Comparison of ENCODE assay signal across 1 cellular context in genomic region chr17:82518826-82519810, GRCh38.
TF ChIP-seq lines count a peak whose summit lies in the region.

FOXK2 (plus strand) TSS chr17:82519732; CDS start chr17:82519889, 157 bp downstream.

TF ChIP-seq in HepG2, 621 proteins besides CTCF, POLR2A, EP300 and RAD21 (continued from another document and continues in another):
- TF ChIP-seq ZNF362 (CRISPR knock-in tag; IDR thresholded peaks at IDR 0.05; ENCODE audit: borderline replicate concordance) (no peak), DBP (CRISPR knock-in tag; IDR thresholded peaks at IDR 0.05; ENCODE audit: not compliant biosample characterization) (peak; percentile 67), DNMT1 (CRISPR knock-in tag; IDR thresholded peaks at IDR 0.05) (no peak), MAFG (CRISPR knock-in tag; IDR thresholded peaks at IDR 0.05) (no peak), ZNF501 (CRISPR knock-in tag; IDR thresholded peaks at IDR 0.05) (peak; percentile 57), PCBP2 (optimal IDR thresholded peaks at IDR 0.05; ENCODE audit: low read depth, low read length, poor library complexity, severe bottlenecking) (no peak), BCL6 (CRISPR knock-in tag; IDR thresholded peaks at IDR 0.05) (no peak), ETS1 (CRISPR knock-in tag; IDR thresholded peaks at IDR 0.05) (no peak), MTF2 (CRISPR knock-in tag; IDR thresholded peaks at IDR 0.05; ENCODE audit: borderline replicate concordance) (no peak), E2F1 (CRISPR knock-in tag; IDR thresholded peaks at IDR 0.05) (peak; percentile 56; the same call in 1 of the 2 replicates), FOSL1 (CRISPR knock-in tag; IDR thresholded peaks at IDR 0.05; ENCODE audit: borderline replicate concordance) (no peak), ZNF562 (CRISPR knock-in tag; IDR thresholded peaks at IDR 0.05; ENCODE audit: borderline replicate concordance) (no peak), CENPX (CRISPR knock-in tag; IDR thresholded peaks at IDR 0.05) (no peak), TCF7L2 (IDR thresholded peaks at IDR 0.05; ENCODE audit: low read depth, low read length) (no peak), ZNF75D (CRISPR knock-in tag; IDR thresholded peaks at IDR 0.05; ENCODE audit: borderline replicate concordance) (no peak), ZBTB8A (CRISPR knock-in tag; IDR thresholded peaks at IDR 0.05; ENCODE audit: borderline replicate concordance, low read depth) (no peak), CEBPB (IDR thresholded peaks at IDR 0.05; ENCODE audit: borderline replicate concordance, low read depth, low read length) (no peak), TARDBP (CRISPR knock-in tag; IDR thresholded peaks at IDR 0.05) (no peak), ELF1 (CRISPR knock-in tag; IDR thresholded peaks at IDR 0.05) (no peak), PAX8 (CRISPR knock-in tag; IDR thresholded peaks at IDR 0.05; ENCODE audit: borderline replicate concordance) (0 out of 2 replicates have a peak, but pooled peaks have one; percentile 88), ESRRA (CRISPR knock-in tag; IDR thresholded peaks at IDR 0.05; ENCODE audit: low read depth) (peak; percentile 93), LCORL (IDR thresholded peaks at IDR 0.05) (no peak), LCORL (CRISPR knock-in tag; IDR thresholded peaks at IDR 0.05) (peak; percentile 14; the same call in 1 of the 2 replicates), ZNF468 (CRISPR knock-in tag; IDR thresholded peaks at IDR 0.05) (0 out of 2 replicates have a peak, but pooled peaks have one; percentile 56), ZNF101 (CRISPR knock-in tag; IDR thresholded peaks at IDR 0.05; ENCODE audit: borderline replicate concordance, low read depth) (0 out of 2 replicates have a peak, but pooled peaks have one; percentile 93), HNRNPK (IDR thresholded peaks at IDR 0.05; ENCODE audit: low read depth, low read length, poor library complexity, severe bottlenecking) (peak; percentile 21), ELF4 (CRISPR knock-in tag; IDR thresholded peaks at IDR 0.05; ENCODE audit: borderline replicate concordance) (no peak), PITX1 (CRISPR knock-in tag; IDR thresholded peaks at IDR 0.05) (peak; percentile 48), NR2C2 (CRISPR knock-in tag; IDR thresholded peaks at IDR 0.05; ENCODE audit: borderline replicate concordance) (peak; percentile 63; the same call in 1 of the 2 replicates), KAT7 (CRISPR knock-in tag; IDR thresholded peaks at IDR 0.05; ENCODE audit: borderline replicate concordance) (no peak), ZNF605 (CRISPR knock-in tag; IDR thresholded peaks at IDR 0.05) (peak; percentile 53; the same call in 1 of the 2 replicates), BRCA1 (CRISPR knock-in tag; IDR thresholded peaks at IDR 0.05) (peak; percentile 79; the same call in 1 of the 2 replicates), ZNF503 (CRISPR knock-in tag; IDR thresholded peaks at IDR 0.05) (no peak), SOX13 (IDR thresholded peaks at IDR 0.05) (no peak), SOX13 (CRISPR knock-in tag; conservative IDR thresholded peaks at IDR 0.05 in 1 of 2, IDR thresholded peaks at IDR 0.05 in 1 of 2) (peak in 1 of 2 experiments; percentile 3; a peak in 1 of 4 replicates), ZNF772 (CRISPR knock-in tag; IDR thresholded peaks at IDR 0.05) (peak; percentile 64; the same call in 1 of the 2 replicates), ERF (CRISPR knock-in tag; IDR thresholded peaks at IDR 0.05) (no peak; the same call in 1 of the 2 replicates), ZNF337 (CRISPR knock-in tag; IDR thresholded peaks at IDR 0.05; ENCODE audit: borderline replicate concordance, low read depth) (no peak), MYNN (CRISPR knock-in tag; IDR thresholded peaks at IDR 0.05; ENCODE audit: low read depth) (no peak), EED (CRISPR knock-in tag; IDR thresholded peaks at IDR 0.05) (peak; percentile 86; the same call in 1 of the 2 replicates), SMYD3 (CRISPR knock-in tag; IDR thresholded peaks at IDR 0.05) (no peak), STAT5B (CRISPR knock-in tag; IDR thresholded peaks at IDR 0.05) (no peak), ETV6 (CRISPR knock-in tag; conservative IDR thresholded peaks at IDR 0.05) (0 out of 2 replicates have a peak, but pooled peaks have one; percentile 26), ZFY (CRISPR knock-in tag; IDR thresholded peaks at IDR 0.05) (peak; percentile 96), MEIS1 (CRISPR knock-in tag; IDR thresholded peaks at IDR 0.05; ENCODE audit: borderline replicate concordance) (0 out of 2 replicates have a peak, but pooled peaks have one; percentile 36), CBX5 (CRISPR knock-in tag; IDR thresholded peaks at IDR 0.05; ENCODE audit: borderline replicate concordance) (no peak; the same call in 1 of the 2 replicates), ZNF232 (CRISPR knock-in tag; IDR thresholded peaks at IDR 0.05; ENCODE audit: borderline replicate concordance) (no peak), ZNF207 (IDR thresholded peaks at IDR 0.05; ENCODE audit: borderline replicate concordance) (no peak), HOMEZ (CRISPR knock-in tag; IDR thresholded peaks at IDR 0.05; ENCODE audit: low read depth) (no peak), ZNF34 (CRISPR knock-in tag; IDR thresholded peaks at IDR 0.05; ENCODE audit: borderline replicate concordance) (no peak; the same call in 1 of the 2 replicates), CHCHD3 (CRISPR knock-in tag; IDR thresholded peaks at IDR 0.05) (no peak), ZNF674 (CRISPR knock-in tag; IDR thresholded peaks at IDR 0.05; ENCODE audit: low read depth) (peak; percentile 84; the same call in 1 of the 2 replicates), ZBTB3 (CRISPR knock-in tag; IDR thresholded peaks at IDR 0.05; ENCODE audit: borderline replicate concordance, low read depth) (no peak), SMC3 (IDR thresholded peaks at IDR 0.05; ENCODE audit: low read length) (no peak)
- TF ChIP-seq, protein P1, sequence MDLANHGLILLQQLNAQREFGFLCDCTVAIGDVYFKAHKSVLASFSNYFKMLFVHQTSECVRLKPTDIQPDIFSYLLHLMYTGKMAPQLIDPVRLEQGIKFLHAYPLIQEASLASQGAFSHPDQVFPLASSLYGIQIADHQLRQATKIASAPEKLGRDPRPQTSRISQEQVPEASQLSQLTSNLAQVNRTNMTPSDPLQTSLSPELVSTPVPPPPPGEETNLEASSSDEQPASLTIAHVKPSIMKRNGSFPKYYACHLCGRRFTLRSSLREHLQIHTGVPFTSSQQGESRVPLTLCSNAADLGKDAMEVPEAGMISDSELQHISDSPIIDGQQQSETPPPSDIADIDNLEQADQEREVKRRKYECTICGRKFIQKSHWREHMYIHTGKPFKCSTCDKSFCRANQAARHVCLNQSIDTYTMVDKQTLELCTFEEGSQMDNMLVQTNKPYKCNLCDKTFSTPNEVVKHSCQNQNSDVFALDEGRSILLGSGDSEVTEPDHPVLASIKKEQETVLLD (CRISPR knock-in tag; IDR thresholded peaks at IDR 0.05; ENCODE audit: low read depth) = peak; percentile 96
- TF ChIP-seq, protein P2, sequence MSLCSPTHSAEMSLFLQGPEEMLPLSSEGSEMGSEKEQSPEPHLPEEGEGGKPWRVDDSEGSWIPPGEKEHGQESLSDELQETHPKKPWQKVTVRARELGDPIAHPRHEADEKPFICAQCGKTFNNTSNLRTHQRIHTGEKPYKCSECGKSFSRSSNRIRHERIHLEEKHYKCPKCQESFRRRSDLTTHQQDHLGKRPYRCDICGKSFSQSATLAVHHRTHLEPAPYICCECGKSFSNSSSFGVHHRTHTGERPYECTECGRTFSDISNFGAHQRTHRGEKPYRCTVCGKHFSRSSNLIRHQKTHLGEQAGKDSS (CRISPR knock-in tag; IDR thresholded peaks at IDR 0.05; ENCODE audit: borderline replicate concordance, low read depth) = peak; percentile 44; the same call in 1 of the 2 replicates
- TF ChIP-seq, protein P3, sequence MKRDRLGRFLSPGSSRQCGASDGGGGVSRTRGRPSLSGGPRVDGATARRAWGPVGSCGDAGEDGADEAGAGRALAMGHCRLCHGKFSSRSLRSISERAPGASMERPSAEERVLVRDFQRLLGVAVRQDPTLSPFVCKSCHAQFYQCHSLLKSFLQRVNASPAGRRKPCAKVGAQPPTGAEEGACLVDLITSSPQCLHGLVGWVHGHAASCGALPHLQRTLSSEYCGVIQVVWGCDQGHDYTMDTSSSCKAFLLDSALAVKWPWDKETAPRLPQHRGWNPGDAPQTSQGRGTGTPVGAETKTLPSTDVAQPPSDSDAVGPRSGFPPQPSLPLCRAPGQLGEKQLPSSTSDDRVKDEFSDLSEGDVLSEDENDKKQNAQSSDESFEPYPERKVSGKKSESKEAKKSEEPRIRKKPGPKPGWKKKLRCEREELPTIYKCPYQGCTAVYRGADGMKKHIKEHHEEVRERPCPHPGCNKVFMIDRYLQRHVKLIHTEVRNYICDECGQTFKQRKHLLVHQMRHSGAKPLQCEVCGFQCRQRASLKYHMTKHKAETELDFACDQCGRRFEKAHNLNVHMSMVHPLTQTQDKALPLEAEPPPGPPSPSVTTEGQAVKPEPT (CRISPR knock-in tag; IDR thresholded peaks at IDR 0.05; ENCODE audit: low read depth) = peak; percentile 95
- TF ChIP-seq, protein P4, sequence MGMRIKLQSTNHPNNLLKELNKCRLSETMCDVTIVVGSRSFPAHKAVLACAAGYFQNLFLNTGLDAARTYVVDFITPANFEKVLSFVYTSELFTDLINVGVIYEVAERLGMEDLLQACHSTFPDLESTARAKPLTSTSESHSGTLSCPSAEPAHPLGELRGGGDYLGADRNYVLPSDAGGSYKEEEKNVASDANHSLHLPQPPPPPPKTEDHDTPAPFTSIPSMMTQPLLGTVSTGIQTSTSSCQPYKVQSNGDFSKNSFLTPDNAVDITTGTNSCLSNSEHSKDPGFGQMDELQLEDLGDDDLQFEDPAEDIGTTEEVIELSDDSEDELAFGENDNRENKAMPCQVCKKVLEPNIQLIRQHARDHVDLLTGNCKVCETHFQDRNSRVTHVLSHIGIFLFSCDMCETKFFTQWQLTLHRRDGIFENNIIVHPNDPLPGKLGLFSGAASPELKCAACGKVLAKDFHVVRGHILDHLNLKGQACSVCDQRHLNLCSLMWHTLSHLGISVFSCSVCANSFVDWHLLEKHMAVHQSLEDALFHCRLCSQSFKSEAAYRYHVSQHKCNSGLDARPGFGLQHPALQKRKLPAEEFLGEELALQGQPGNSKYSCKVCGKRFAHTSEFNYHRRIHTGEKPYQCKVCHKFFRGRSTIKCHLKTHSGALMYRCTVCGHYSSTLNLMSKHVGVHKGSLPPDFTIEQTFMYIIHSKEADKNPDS (CRISPR knock-in tag; IDR thresholded peaks at IDR 0.05) = no peak
- TF ChIP-seq, protein P5, sequence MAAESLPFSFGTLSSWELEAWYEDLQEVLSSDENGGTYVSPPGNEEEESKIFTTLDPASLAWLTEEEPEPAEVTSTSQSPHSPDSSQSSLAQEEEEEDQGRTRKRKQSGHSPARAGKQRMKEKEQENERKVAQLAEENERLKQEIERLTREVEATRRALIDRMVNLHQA (CRISPR knock-in tag; IDR thresholded peaks at IDR 0.05) = no peak
